29 cellular contexts compared by ENCODE assay signal in genomic region chr3:160105902-160106584, GRCh38.
A peak's percentile ranks its signal among the peaks of the same experiment; 100 is the strongest.
DNase-seq lines count a peak whose midpoint lies in the region; ATAC-seq, FAIRE-seq and TF ChIP-seq lines count a peak whose summit lies in the region.
"Had no signal": no experiment of that assay in that cellular context is flagged by ENCODE, and none has a peak within 500 bp of the region (broad histone marks: within the 10 kb centered on the region; RNA-seq: fewer than 3 reads in every experiment).

No MANE protein-coding gene starts in this region.

- H3K4me1 Mint-ChIP-seq in naive thymus-derived CD4-positive, alpha-beta T cell, result no peaks in the 10 kb centered on the region
- H3K4me1 Mint-ChIP-seq: CD4-positive, alpha-beta memory T cell; central memory CD8-positive, alpha-beta T cell; immature natural killer cell had no signal

- peak; percentile 53 for ATAC-seq in GM18502 (IDR thresholded peaks at IDR 0.05; ENCODE audit: poor library complexity, unreplicated experiment)
- ATAC-seq in HG02884 (IDR thresholded peaks at IDR 0.05; ENCODE audit: unreplicated experiment), result peak; percentile 76
- ATAC-seq in naive thymus-derived CD4-positive, alpha-beta T cell, result peak; percentile 54
- ATAC-seq: activated T-cell treated with anti-CD3 and anti-CD28 coated beads, Interleukin-2, amount 50 U/mL, for 72 hours; gastroesophageal sphincter; WTC11 had no signal

- H3K9me3 ChIP-seq in naive thymus-derived CD4-positive, alpha-beta T cell (ENCODE audit: control insufficient read depth in 2 of 3, low read length in 3 of 3), result no peaks in the 10 kb centered on the region
- H3K9me3 ChIP-seq in kidney (ENCODE audit: control insufficient read depth in 1 of 2, low read length in 2 of 2), result no peaks in the 10 kb centered on the region
- H3K9me3 ChIP-seq: gastroesophageal sphincter, prostate gland, SK-N-SH, vagina had no signal

- H3K27ac ChIP-seq in naive thymus-derived CD4-positive, alpha-beta T cell (ENCODE audit: low read depth, low read length), result no peak overlapping the region
- H3K27ac ChIP-seq in kidney (ENCODE audit: low read depth in 2 of 2, low read length in 2 of 2) (no peak overlapping the region), substantia nigra (ENCODE audit: low read depth, low read length, poor library complexity, severe bottlenecking) (no peak overlapping the region)
- H3K27ac ChIP-seq: gastroesophageal sphincter, prostate gland, vagina had no signal

- H3K27ac Mint-ChIP-seq in naive thymus-derived CD4-positive, alpha-beta T cell, result no peak overlapping the region
- H3K27ac Mint-ChIP-seq: activated T-cell treated with anti-CD3 and anti-CD28 coated beads, Interleukin-2, amount 50 U/mL, for 72 hours; CD4-positive, alpha-beta memory T cell; dendritic cell treated with granulocyte-macrophage colony-stimulating factor and Interleukin-4, amounts not matched to agents 40 ng/mL and 50 ng/mL, for 4 days; H9; immature natural killer cell; WTC11 had no signal

- H3K36me3 Mint-ChIP-seq in naive thymus-derived CD4-positive, alpha-beta T cell, result no peaks in the 10 kb centered on the region
- H3K36me3 Mint-ChIP-seq: CD4-positive, alpha-beta memory T cell; immature natural killer cell; WTC11 had no signal

- no peaks in the 10 kb centered on the region for H3K27me3 ChIP-seq in naive thymus-derived CD4-positive, alpha-beta T cell (ENCODE audit: control insufficient read depth in 2 of 2, insufficient read depth in 2 of 2, low read length in 2 of 2)
- H3K27me3 ChIP-seq: gastroesophageal sphincter, vagina had no signal

- FAIRE-seq in kidney (lab: Jason Lieb, UNC), result no peak

- intact Hi-C loops in naive thymus-derived CD4-positive, alpha-beta T cell (cut with micrococcal nuclease), result no loop called here
- intact Hi-C loops in posterior vena cava (cut with DNase I) (no loop called here), kidney (cut with DNase I) (no loop called here)

- DNase-seq in NOMO-1 treated with DMSO at 0.1 percent for 48 hours (lab: John Stamatoyannopoulos, UW; ENCODE audit: unreplicated experiment) (peak; percentile 77), G401 (ENCODE audit: low spot score) (no peak), posterior vena cava (ENCODE audit: low spot score) (no peak), kidney (no peak), substantia nigra (lab: John Stamatoyannopoulos, UW) (no peak)
- DNase-seq in naive thymus-derived CD4-positive, alpha-beta T cell, result no peak
- DNase-seq: activated naive CD4-positive, alpha-beta T cell; activated T-cell treated with anti-CD3 and anti-CD28 coated beads, Interleukin-2, amount 50 U/mL, for 72 hours; CD4-positive, alpha-beta memory T cell; EL; H9; hypothalamus; immature natural killer cell; Karpas-422; mesenchymal stem cell; NCI-H1105; NCI-H2029; NCI-H69; SK-N-SH; stimulated activated CD4-positive, alpha-beta T cell treated with anti-CD3 and anti-CD28 coated beads, Interleukin-4, amount 100 ng/mL, for 4 hours; stimulated activated naive CD4-positive, alpha-beta T cell treated with Interleukin-2 at 50 U/mL for 16 hours had no signal

- H3K9me3 Mint-ChIP-seq in naive thymus-derived CD4-positive, alpha-beta T cell, result no peaks in the 10 kb centered on the region
- H3K9me3 Mint-ChIP-seq: CD4-positive, alpha-beta memory T cell; central memory CD8-positive, alpha-beta T cell; dendritic cell treated with granulocyte-macrophage colony-stimulating factor and Interleukin-4, amounts not matched to agents 40 ng/mL and 50 ng/mL, for 4 days; H9; WTC11 had no signal

- no peak for TF ChIP-seq CTCF in kidney (IDR thresholded peaks at IDR 0.05; ENCODE audit: borderline replicate concordance, extremely low read depth, insufficient read depth)

- no peak overlapping the region for H3K9ac ChIP-seq in kidney (ENCODE audit: low read length in 2 of 2)
- H3K9ac ChIP-seq: SK-N-SH had no signal

- no peaks in the 10 kb centered on the region for H3K36me3 ChIP-seq in naive thymus-derived CD4-positive, alpha-beta T cell (ENCODE audit: control insufficient read depth in 2 of 3, insufficient read depth in 3 of 3, low read length in 3 of 3)
- no peaks in the 10 kb centered on the region for H3K36me3 ChIP-seq in kidney (ENCODE audit: control insufficient read depth in 1 of 2, insufficient read depth in 2 of 2, low read length in 2 of 2)
- H3K36me3 ChIP-seq: gastroesophageal sphincter, prostate gland, vagina had no signal

- H3K4me1 ChIP-seq in naive thymus-derived CD4-positive, alpha-beta T cell (ENCODE audit: control insufficient read depth in 2 of 2, insufficient read depth in 2 of 2, low read length in 2 of 2), result no peaks in the 10 kb centered on the region
- H3K4me1 ChIP-seq in kidney (ENCODE audit: control insufficient read depth in 1 of 2, insufficient read depth in 1 of 2, low read depth in 1 of 2, low read length in 2 of 2), result no peaks in the 10 kb centered on the region
- H3K4me1 ChIP-seq: gastroesophageal sphincter, prostate gland, vagina had no signal

- CTCF ChIA-PET in naive thymus-derived CD4-positive, alpha-beta T cell (lab: Charles Lee), result no interaction called here

- POLR2A ChIA-PET in naive thymus-derived CD4-positive, alpha-beta T cell (lab: Charles Lee), result no interaction called here

- H3K4me3 Mint-ChIP-seq in naive thymus-derived CD4-positive, alpha-beta T cell, result no peak overlapping the region
- H3K4me3 Mint-ChIP-seq: activated T-cell treated with anti-CD3 and anti-CD28 coated beads, Interleukin-2, amount 50 U/mL, for 72 hours; CD4-positive, alpha-beta memory T cell; central memory CD8-positive, alpha-beta T cell; dendritic cell treated with granulocyte-macrophage colony-stimulating factor and Interleukin-4, amounts not matched to agents 40 ng/mL and 50 ng/mL, for 4 days; H9; immature natural killer cell; WTC11 had no signal

- in situ Hi-C loops in G401 (cut with HindIII; ENCODE audit: low sequenced_read_pairs), result no loop called here

- H3K4me3 ChIP-seq in naive thymus-derived CD4-positive, alpha-beta T cell (ENCODE audit: low read length), result no peak overlapping the region
- H3K4me3 ChIP-seq in kidney (ENCODE audit: low read length in 2 of 2), result no peak overlapping the region
- H3K4me3 ChIP-seq: gastroesophageal sphincter, prostate gland, vagina had no signal

- H3K27me3 Mint-ChIP-seq in naive thymus-derived CD4-positive, alpha-beta T cell, result peaks cover 0 to 9% (median 3%) of the 10 kb centered on the region in 5 donors
- H3K27me3 Mint-ChIP-seq: dendritic cell treated with granulocyte-macrophage colony-stimulating factor and Interleukin-4, amounts not matched to agents 40 ng/mL and 50 ng/mL, for 4 days had no signal
